In genomic region chr12:51217968-51218606, GRCh38 we compare ENCODE assay signal across 8 cellular contexts. TPM values are rescaled to one million over a fixed set of nuclear protein-coding genes. Genes with fewer than 3 reads are reported as not detected.
DNase-seq lines count a peak whose midpoint lies in the region; ATAC-seq and TF ChIP-seq lines count a peak whose summit lies in the region.

A gene with protein sequence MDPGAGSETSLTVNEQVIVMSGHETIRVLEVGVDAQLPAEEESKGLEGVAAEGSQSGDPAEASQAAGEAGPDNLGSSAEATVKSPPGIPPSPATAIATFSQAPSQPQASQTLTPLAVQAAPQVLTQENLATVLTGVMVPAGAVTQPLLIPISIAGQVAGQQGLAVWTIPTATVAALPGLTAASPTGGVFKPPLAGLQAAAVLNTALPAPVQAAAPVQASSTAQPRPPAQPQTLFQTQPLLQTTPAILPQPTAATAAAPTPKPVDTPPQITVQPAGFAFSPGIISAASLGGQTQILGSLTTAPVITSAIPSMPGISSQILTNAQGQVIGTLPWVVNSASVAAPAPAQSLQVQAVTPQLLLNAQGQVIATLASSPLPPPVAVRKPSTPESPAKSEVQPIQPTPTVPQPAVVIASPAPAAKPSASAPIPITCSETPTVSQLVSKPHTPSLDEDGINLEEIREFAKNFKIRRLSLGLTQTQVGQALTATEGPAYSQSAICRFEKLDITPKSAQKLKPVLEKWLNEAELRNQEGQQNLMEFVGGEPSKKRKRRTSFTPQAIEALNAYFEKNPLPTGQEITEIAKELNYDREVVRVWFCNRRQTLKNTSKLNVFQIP (minus strand): TSS chr12:51218062. CDS start chr12:51206836, 11,226 bp downstream.

- no peaks in the 10 kb centered on the region for H3K27me3 ChIP-seq in A673 (replicated peaks; ENCODE audit: insufficient read depth, low read depth, low read length, poor library complexity)

- POLR2A ChIA-PET in A673 (lab: Charles Lee; ENCODE audit: low non-redundant PET) = interaction anchor here (0.6 to 0.7 kb wide), 6 partner anchors 12 to 144 kb away, joined by 3 to 17 read pairs (median 7); no protein-coding TSS in a partner anchor

- peaks cover 7% of the 10 kb centered on the region for H3K4me1 ChIP-seq in A673 (ENCODE audit: insufficient read depth, low read length, poor library complexity, severe bottlenecking)

- ATAC-seq in GM18517 (IDR thresholded peaks at IDR 0.05; ENCODE audit: unreplicated experiment) (peak; percentile 62), HG03095 (IDR thresholded peaks at IDR 0.05; ENCODE audit: unreplicated experiment) (peak; percentile 62), left colon (peak; percentile 88)

- no peaks in the 10 kb centered on the region for H3K9me3 ChIP-seq in A673 (ENCODE audit: low read depth, low read length, poor library complexity, severe bottlenecking)

- no peaks in the 10 kb centered on the region for H3K36me3 ChIP-seq in A673 (ENCODE audit: insufficient read depth, low read length, poor library complexity, severe bottlenecking)

- H3K4me3 ChIP-seq in A673 (ENCODE audit: low read depth, low read length, poor library complexity, severe bottlenecking) = peak within 1 kb of the TSS; percentile 86

- TF ChIP-seq CTCF in A673 (conservative IDR thresholded peaks at IDR 0.05; ENCODE audit: low read depth, low read length) = peak; percentile 54

- H3K27ac ChIP-seq in A673 (ENCODE audit: low read depth, low read length, poor library complexity, severe bottlenecking) (peak within 1 kb of the TSS; percentile 97), cingulate gyrus (ENCODE audit: low read depth, low read length) (peak within 1 kb of the TSS; percentile 92)

- DNase-seq in A673 (ENCODE audit: low spot score) (peak; percentile 93), NCI-H2196 (lab: John Stamatoyannopoulos, UW; ENCODE audit: unreplicated experiment) (peak; percentile 74), left colon (peak; percentile 65 to 75)
- DNase-seq in activated CD4-positive, alpha-beta T cell treated with anti-CD3 and anti-CD28 coated beads for 4 hours = peak; percentile 68 to 74
- DNase-seq in stimulated activated CD4-positive, alpha-beta T cell treated with anti-CD3 and anti-CD28 coated beads, Interleukin-1b, Interleukin-23, amount 100 ng/mL, for 1 hour (ENCODE audit: low read depth in 2 of 2) = peak; percentile 37 to 39

- intact Hi-C loops in A673 (cut with micrococcal nuclease; ENCODE audit: unreplicated experiment) = no loop called here
- intact Hi-C loops in left colon (cut with DNase I, micrococcal nuclease) = no loop called here

- CTCF ChIA-PET in A673 (lab: Charles Lee) = interaction anchor here (0.6 to 0.8 kb wide), 7 partner anchors 20 to 1106 kb away, joined by 3 to 9 read pairs (median 8); partner anchors contain the start of gene COX14

- no TSS peak for BruUV-seq in A673 (replicated peaks; lab: Mats Ljungman, UMichigan)

RNA-seq across cellular contexts. Expression of the gene that starts here (rescaled TPM):
- total RNA-seq in A673 (2021) (13.5 and 13.6 TPM in 2 replicates), left colon (1 to 10 TPM; 6.3 to 6.9 TPM)

Comparison
In these comparisons a context has a peak if more than half of its experiments do, and no peak if none do; other contexts are left out.
1. Peak in every context shown above with its lines: DNase-seq, ATAC-seq, H3K4me3 ChIP-seq and H3K27ac ChIP-seq.
2. DNase-seq: peak in every context shown above with its lines; median percentile 93 in A673; 74 in NCI-H2196; 71 in activated CD4-positive, alpha-beta T cell treated with anti-CD3 and anti-CD28 coated beads for 4 hours; 70 in left colon; 38 in stimulated activated CD4-positive, alpha-beta T cell treated with anti-CD3 and anti-CD28 coated beads, Interleukin-1b, Interleukin-23, amount 100 ng/mL, for 1 hour.